In genomic region chr11:560305-561147, GRCh38 we compare ENCODE assay signal across 8 cellular contexts. TPM values are rescaled to one million over a fixed set of nuclear protein-coding genes. Genes with fewer than 3 reads are reported as not detected.
DNase-seq lines count a peak whose midpoint lies in the region; ATAC-seq and TF ChIP-seq lines count a peak whose summit lies in the region.

Gene LMNTD2, minus strand, starts transcription at chr11:560738. Its CDS starts 22 bp downstream, at chr11:560716.
A gene with protein sequence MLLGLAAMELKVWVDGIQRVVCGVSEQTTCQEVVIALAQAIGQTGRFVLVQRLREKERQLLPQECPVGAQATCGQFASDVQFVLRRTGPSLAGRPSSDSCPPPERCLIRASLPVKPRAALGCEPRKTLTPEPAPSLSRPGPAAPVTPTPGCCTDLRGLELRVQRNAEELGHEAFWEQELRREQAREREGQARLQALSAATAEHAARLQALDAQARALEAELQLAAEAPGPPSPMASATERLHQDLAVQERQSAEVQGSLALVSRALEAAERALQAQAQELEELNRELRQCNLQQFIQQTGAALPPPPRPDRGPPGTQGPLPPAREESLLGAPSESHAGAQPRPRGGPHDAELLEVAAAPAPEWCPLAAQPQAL (plus strand): TSS chr11:560970. CDS start chr11:561769, 799 bp downstream.

- DNase-seq in NCI-H2196 treated with DMSO at 0.1 percent for 48 hours (lab: John Stamatoyannopoulos, UW; ENCODE audit: unreplicated experiment) (peak; percentile 81), kidney epithelial cell (ENCODE audit: low read depth) (no peak)
- peak; percentile 93 to 97 (median 97) for DNase-seq in activated CD4-positive, CD25-positive, alpha-beta regulatory T cell (lab: John Stamatoyannopoulos, UW)
- peak; percentile 90 for DNase-seq in central memory CD4-positive, alpha-beta T cell
- peak; percentile 96 to 97 for DNase-seq in stimulated activated CD4-positive, alpha-beta T cell treated with anti-CD3 and anti-CD28 coated beads, Interleukin-15, amount 100 ng/mL, for 1 hour (ENCODE audit: low read depth in 1 of 2, low spot score in 1 of 2)

- H3K4me3 ChIP-seq in ACC112 (ENCODE audit: low read depth, low read length) = peak within 1 kb of the TSS; percentile 92
- H3K4me3 ChIP-seq in kidney epithelial cell (ENCODE audit: low read depth, low read length) = peak within 1 kb of the TSS; percentile 71

- H3K36me3 ChIP-seq in ACC112 (ENCODE audit: insufficient read depth, low read length) = no peaks in the 10 kb centered on the region
- H3K36me3 ChIP-seq in kidney epithelial cell (ENCODE audit: control insufficient read depth, insufficient read depth, low read length) = peaks cover 2% of the 10 kb centered on the region

- ATAC-seq in GM18867 (IDR thresholded peaks at IDR 0.05; ENCODE audit: unreplicated experiment) = peak; percentile 74
- peak; percentile 61 for ATAC-seq in HG03097 (IDR thresholded peaks at IDR 0.05; ENCODE audit: low FRiP score, unreplicated experiment)

- peaks cover 30% of the 10 kb centered on the region for H3K27me3 ChIP-seq in ACC112 (ENCODE audit: insufficient read depth, low read length)
- H3K27me3 ChIP-seq in kidney epithelial cell (ENCODE audit: control insufficient read depth, insufficient read depth, low read length) = peaks cover 23% of the 10 kb centered on the region

- TF ChIP-seq CTCF in kidney epithelial cell (IDR thresholded peaks at IDR 0.05; ENCODE audit: insufficient read depth, low read length, poor library complexity, severe bottlenecking) = no peak

- H2AFZ ChIP-seq in ACC112 (ENCODE audit: low read length, unreplicated experiment) = peak within 1 kb of the TSS; percentile 84

- H3K79me2 ChIP-seq in ACC112 (ENCODE audit: control insufficient read depth, insufficient read depth, low read length, unreplicated experiment) = peaks cover 1% of the 10 kb centered on the region

- no peak within 1 kb of the TSS for H3K27ac ChIP-seq in ACC112 (ENCODE audit: low read depth, low read length)

- peaks cover 5% of the 10 kb centered on the region for H3K4me1 ChIP-seq in ACC112 (ENCODE audit: control insufficient read depth, insufficient read depth, low read length, unreplicated experiment)

RNA-seq across cellular contexts. Expression of gene LMNTD2, which starts in this region (rescaled TPM):
- total RNA-seq in kidney epithelial cell = 1.9 and 4.7 TPM in 2 replicates

RNA-seq across cellular contexts. Expression of the second gene that starts in this region (rescaled TPM):
- 72.5 and 91.7 TPM in 2 replicates for total RNA-seq in kidney epithelial cell
